Comparison of ENCODE assay signal across 1 cellular context in genomic region chr2:187547353-187547979, GRCh38.
TF ChIP-seq lines count a peak whose summit lies in the region.

No MANE protein-coding gene starts in this region.

TF ChIP-seq in K562, 482 proteins besides CTCF, POLR2A, EP300 and RAD21 (continued from another document):
- TF ChIP-seq ZNF766 (CRISPR knock-in tag; conservative IDR thresholded peaks at IDR 0.05) (peak; percentile 62; the same call in 1 of the 2 replicates), ARID3A (IDR thresholded peaks at IDR 0.05; ENCODE audit: borderline replicate concordance, low read depth, low read length) (peak; percentile 58), U2AF2 (optimal IDR thresholded peaks at IDR 0.05; ENCODE audit: low read depth, low read length) (no peak), C11orf30 (IDR thresholded peaks at IDR 0.05; ENCODE audit: low read depth) (peak; percentile 81), MTA3 (IDR thresholded peaks at IDR 0.05; ENCODE audit: borderline replicate concordance) (peak; percentile 53; the same call in 1 of the 2 replicates), MAFF (IDR thresholded peaks at IDR 0.05; ENCODE audit: low read length) (peak; percentile 77; the same call in 1 of the 2 replicates)
